ENCODE assay signal across 8 cellular contexts in the genomic region with DNA sequence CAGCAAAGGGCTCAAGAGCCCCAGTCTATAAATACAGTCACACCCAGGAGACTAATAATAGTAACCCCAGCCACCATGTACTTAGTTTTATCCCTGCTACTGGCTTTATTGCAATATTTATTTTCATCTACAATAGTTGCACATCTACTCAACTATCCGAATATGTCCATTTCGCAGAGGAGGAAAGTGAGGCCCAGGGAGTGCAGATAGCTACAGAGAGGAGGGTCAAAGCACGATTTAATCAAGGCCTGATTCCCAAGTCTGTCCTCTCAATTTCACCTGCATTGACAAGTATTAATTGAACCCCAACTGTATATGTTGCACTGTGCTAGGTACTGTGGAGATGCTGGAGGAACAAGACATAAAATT. TPM values are rescaled to one million over a fixed set of nuclear protein-coding genes. Genes with fewer than 3 reads are reported as not detected.
DNase-seq lines count a peak whose midpoint lies in the region; ATAC-seq, FAIRE-seq and TF ChIP-seq lines count a peak whose summit lies in the region.

No MANE protein-coding gene starts in this region.

- H3K9ac ChIP-seq in skeletal muscle tissue (ENCODE audit: low read depth in 1 of 3, low read length in 3 of 3) = peak overlapping the region; percentile 77 to 89 (median 78)

- peaks cover 18 to 20% (median 18%) of the 10 kb centered on the region in 3 donors for H3K4me1 ChIP-seq in skeletal muscle tissue (ENCODE audit: control insufficient read depth in 3 of 3, insufficient read depth in 3 of 3, low read length in 3 of 3)

- H3K27ac Mint-ChIP-seq in activated CD4-positive, alpha-beta memory T cell treated with anti-CD3 and anti-CD28 coated beads for 36 hours = peak overlapping the region; percentile 93

- POLR2A ChIA-PET in activated CD4-positive, alpha-beta memory T cell treated with anti-CD3 and anti-CD28 coated beads for 36 hours (lab: Charles Lee) = interaction anchor here (0.9 to 2.1 kb wide), 4 partner anchors 13 to 270 kb away, joined by 3 to 11 read pairs (median 3); no protein-coding TSS in a partner anchor

- H3K27ac ChIP-seq in skeletal muscle tissue (ENCODE audit: low read depth, low read length) = peak overlapping the region; percentile 98

- no peak for TF ChIP-seq POLR2A in GM12891 (IDR thresholded peaks at IDR 0.05; ENCODE audit: low read depth, low read length)

- DNase-seq in H7 = no peak
- no peak for DNase-seq in activated CD4-positive, alpha-beta memory T cell treated with anti-CD3 and anti-CD28 coated beads for 36 hours
- DNase-seq in fibroblast of villous mesenchyme (ENCODE audit: low read depth) = no peak
- no peak for DNase-seq in GM12891 (ENCODE audit: insufficient read length, low spot score)
- no peak for DNase-seq in NCI-H82 treated with DMSO at 0.1 percent for 48 hours (lab: John Stamatoyannopoulos, UW; ENCODE audit: unreplicated experiment)
- no peak for DNase-seq in NCI-H524 treated with DMSO at 0.1 percent for 48 hours (lab: John Stamatoyannopoulos, UW)

- TF ChIP-seq CTCF in fibroblast of villous mesenchyme (IDR thresholded peaks at IDR 0.05; ENCODE audit: insufficient read depth, low read depth, low read length) = no peak

- no peak for FAIRE-seq in GM12891 (lab: Jason Lieb, UNC)

- ATAC-seq in GM21528 (IDR thresholded peaks at IDR 0.05; ENCODE audit: low FRiP score, unreplicated experiment) = no peak

- H3K9me3 ChIP-seq in skeletal muscle tissue (ENCODE audit: control insufficient read depth in 3 of 3, low read length in 3 of 3) = no peaks in the 10 kb centered on the region

- CTCF ChIA-PET in activated CD4-positive, alpha-beta memory T cell treated with anti-CD3 and anti-CD28 coated beads for 36 hours (lab: Charles Lee) = interaction anchor here (1.1 to 3.4 kb wide), 3 partner anchors 12 to 24 kb away, joined by 3 to 23 read pairs (median 12); no protein-coding TSS in a partner anchor

- no peaks in the 10 kb centered on the region for H3K36me3 ChIP-seq in H7 (replicated peaks; ENCODE audit: control insufficient read depth, insufficient read depth, low read length)
- no peaks in the 10 kb centered on the region for H3K36me3 ChIP-seq in skeletal muscle tissue (ENCODE audit: control insufficient read depth in 3 of 3, insufficient read depth in 3 of 3, low read length in 3 of 3)

- peak overlapping the region; percentile 39; the same call in 1 of the 2 replicates for H3K4me3 ChIP-seq in H7 (ENCODE audit: insufficient read depth, low read depth, low read length)
- H3K4me3 ChIP-seq in fibroblast of villous mesenchyme (ENCODE audit: low read depth, low read length) = peak overlapping the region; percentile 34
- peak overlapping the region; percentile 72 to 77 (median 74) for H3K4me3 ChIP-seq in skeletal muscle tissue (ENCODE audit: low read length in 3 of 3)

- H3K4me1 Mint-ChIP-seq in activated CD4-positive, alpha-beta memory T cell treated with anti-CD3 and anti-CD28 coated beads for 36 hours (ENCODE audit: low read depth) = peaks cover 30% of the 10 kb centered on the region

- no peaks in the 10 kb centered on the region for H3K27me3 Mint-ChIP-seq in activated CD4-positive, alpha-beta memory T cell treated with anti-CD3 and anti-CD28 coated beads for 36 hours

- intact Hi-C loops in activated CD4-positive, alpha-beta memory T cell treated with anti-CD3 and anti-CD28 coated beads for 36 hours (cut with micrococcal nuclease) = loop anchor here (1.0 to 10.0 kb wide), 2 partner anchors 24 to 363 kb away; a partner anchor contains a TSS

- H3K27me3 ChIP-seq in H7 (ENCODE audit: control insufficient read depth, insufficient read depth, low read length) = peaks cover 34% of the 10 kb centered on the region
- H3K27me3 ChIP-seq in skeletal muscle tissue (ENCODE audit: control insufficient read depth in 3 of 3, insufficient read depth in 3 of 3, low read length in 3 of 3) = no peaks in the 10 kb centered on the region

- peaks cover 2% of the 10 kb centered on the region for H3K36me3 Mint-ChIP-seq in activated CD4-positive, alpha-beta memory T cell treated with anti-CD3 and anti-CD28 coated beads for 36 hours

- peak overlapping the region; percentile 78 for H3K4me3 Mint-ChIP-seq in activated CD4-positive, alpha-beta memory T cell treated with anti-CD3 and anti-CD28 coated beads for 36 hours

- H3K9me3 Mint-ChIP-seq in activated CD4-positive, alpha-beta memory T cell treated with anti-CD3 and anti-CD28 coated beads for 36 hours = no peaks in the 10 kb centered on the region

TF ChIP-seq in GM12891, 5 proteins besides CTCF, POLR2A, EP300 and RAD21:
- TF ChIP-seq POU2F2 (IDR thresholded peaks at IDR 0.05; ENCODE audit: low read depth, low read length) (no peak), TAF1 (IDR thresholded peaks at IDR 0.05; ENCODE audit: low read depth, low read length) (no peak)

RNA-seq across cellular contexts. Expression of a gene that starts 4.0 kb away (rescaled TPM):
- 1.1 and 1.5 TPM in 2 replicates for total RNA-seq in H7 (2014; rRNA removed; shearing (Covaris generic))
- total RNA-seq in activated CD4-positive, alpha-beta memory T cell treated with anti-CD3 and anti-CD28 coated beads for 36 hours = 100 to 1,000 TPM; 222 to 234 TPM
- total RNA-seq in fibroblast of villous mesenchyme = 19.0 and 29.6 TPM in 2 replicates
- 19.3 TPM for total RNA-seq in skeletal muscle tissue
- 26.6 TPM for polyA plus RNA-seq in GM12891 (2012; ENCODE audit: low read depth, missing spikeins)

RNA-seq across cellular contexts. Expression of a gene that starts 5.2 kb away (rescaled TPM):
- 0.21 and 1.00 TPM in 2 replicates for total RNA-seq in H7 (2014; rRNA removed; shearing (Covaris generic))
- 1 to 10 TPM in 1 of 2 experiments, under 1 TPM in 1; 0.87 to 1.0 TPM for total RNA-seq in activated CD4-positive, alpha-beta memory T cell treated with anti-CD3 and anti-CD28 coated beads for 36 hours
- total RNA-seq in fibroblast of villous mesenchyme (1.9 and 2.2 TPM in 2 replicates), skeletal muscle tissue (2.1 TPM)
- polyA plus RNA-seq in GM12891 (2012; ENCODE audit: low read depth, missing spikeins) = 0.33 TPM

RNA-seq across cellular contexts. Expression of a gene that starts 18.4 kb away (rescaled TPM):
- 8.9 and 13.9 TPM in 2 replicates for total RNA-seq in H7 (2014; rRNA removed; shearing (Covaris generic))
- 10 to 100 TPM; 18.1 to 20.1 TPM for total RNA-seq in activated CD4-positive, alpha-beta memory T cell treated with anti-CD3 and anti-CD28 coated beads for 36 hours
- total RNA-seq in fibroblast of villous mesenchyme = 5.2 TPM in 2 replicates
- 2.6 TPM for total RNA-seq in skeletal muscle tissue
- polyA plus RNA-seq in GM12891 (2012; ENCODE audit: low read depth, missing spikeins) = 8.1 TPM

RNA-seq across cellular contexts. Expression of a gene that starts 32.3 kb away (rescaled TPM):
- 1.7 and 1.9 TPM in 2 replicates for total RNA-seq in H7 (2014; rRNA removed; shearing (Covaris generic))
- 1 to 10 TPM; 5.3 to 5.4 TPM for total RNA-seq in activated CD4-positive, alpha-beta memory T cell treated with anti-CD3 and anti-CD28 coated beads for 36 hours
- total RNA-seq in fibroblast of villous mesenchyme = under 0.01 TPM in 1 of 2 replicates, not detected in the other
- 1.0 TPM for total RNA-seq in skeletal muscle tissue
- polyA plus RNA-seq in GM12891 (2012; ENCODE audit: low read depth, missing spikeins) = 0.71 TPM

RNA-seq across cellular contexts. Expression of a gene that starts 44.2 kb away (rescaled TPM):
- total RNA-seq in H7 (2014; rRNA removed; shearing (Covaris generic)) = 24.4 and 31.4 TPM in 2 replicates
- 10 to 100 TPM; 22.0 to 22.6 TPM for total RNA-seq in activated CD4-positive, alpha-beta memory T cell treated with anti-CD3 and anti-CD28 coated beads for 36 hours
- total RNA-seq in fibroblast of villous mesenchyme = 13.0 and 15.5 TPM in 2 replicates
- 20.4 TPM for total RNA-seq in skeletal muscle tissue
- polyA plus RNA-seq in GM12891 (2012; ENCODE audit: low read depth, missing spikeins) = 16.6 TPM
